Comparison of ENCODE assay signal across 26 cellular contexts in the genomic region with DNA sequence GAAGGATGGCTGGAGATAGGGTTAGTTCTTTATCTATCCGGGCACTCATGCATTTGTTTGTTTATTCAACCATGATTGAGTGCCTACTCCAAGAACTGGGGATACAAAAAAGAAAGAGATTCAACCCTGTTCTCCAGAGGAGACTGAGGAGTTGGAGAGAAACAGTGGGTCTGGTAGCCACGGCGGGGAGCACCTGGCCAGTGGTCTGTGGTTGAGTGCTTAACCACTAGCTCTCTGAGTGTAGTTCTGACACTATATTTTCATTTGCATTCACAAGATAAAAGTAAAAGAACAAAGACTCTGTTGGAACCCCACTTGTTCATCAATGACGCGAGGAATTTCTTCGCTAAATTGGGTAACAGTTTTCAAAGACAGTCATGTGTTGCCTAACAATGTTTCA.
"Had no signal": no experiment of that assay in that cellular context is flagged by ENCODE, and none has a peak within 500 bp of the region (broad histone marks: within the 10 kb centered on the region; RNA-seq: fewer than 3 reads in every experiment).

No MANE protein-coding gene starts in this region.

- H3K9ac ChIP-seq: KMS-11, SK-N-SH had no signal

- H3K9me2 ChIP-seq: SK-N-SH had no signal

- ATAC-seq: HepG2, K562, Panc1, PC-3 had no signal

- H3K4me2 ChIP-seq: KMS-11, SK-N-SH had no signal

- DNase-seq: IMR-90; Kasumi-1; MV-4-11; NCI-H1048; NCI-H1105; NCI-H1436 treated with DMSO at 0.1 percent for 48 hours; NCI-H1694; NCI-H2029; NCI-H2081 treated with DMSO at 0.1 percent for 48 hours; NCI-H2171; NCI-H226; NCI-H446; NCI-H510A; NCI-H524 treated with DMSO at 0.1 percent for 48 hours; NCI-H69; NCI-H774; NK-92 treated with Interleukin-12 subunit alpha and Interleukin-12 subunit beta, amount 100 ng/mL, for 24 hours; PC-3; SHP77; SK-N-SH; SW 1271 had no signal

- H3K27ac ChIP-seq: KMS-11, RWPE1 had no signal

- H3K9me3 ChIP-seq: SK-N-SH had no signal

- H3K4me3 ChIP-seq: K562 had no signal
